Comparison of ENCODE assay signal across 8 cellular contexts in the genomic region with DNA sequence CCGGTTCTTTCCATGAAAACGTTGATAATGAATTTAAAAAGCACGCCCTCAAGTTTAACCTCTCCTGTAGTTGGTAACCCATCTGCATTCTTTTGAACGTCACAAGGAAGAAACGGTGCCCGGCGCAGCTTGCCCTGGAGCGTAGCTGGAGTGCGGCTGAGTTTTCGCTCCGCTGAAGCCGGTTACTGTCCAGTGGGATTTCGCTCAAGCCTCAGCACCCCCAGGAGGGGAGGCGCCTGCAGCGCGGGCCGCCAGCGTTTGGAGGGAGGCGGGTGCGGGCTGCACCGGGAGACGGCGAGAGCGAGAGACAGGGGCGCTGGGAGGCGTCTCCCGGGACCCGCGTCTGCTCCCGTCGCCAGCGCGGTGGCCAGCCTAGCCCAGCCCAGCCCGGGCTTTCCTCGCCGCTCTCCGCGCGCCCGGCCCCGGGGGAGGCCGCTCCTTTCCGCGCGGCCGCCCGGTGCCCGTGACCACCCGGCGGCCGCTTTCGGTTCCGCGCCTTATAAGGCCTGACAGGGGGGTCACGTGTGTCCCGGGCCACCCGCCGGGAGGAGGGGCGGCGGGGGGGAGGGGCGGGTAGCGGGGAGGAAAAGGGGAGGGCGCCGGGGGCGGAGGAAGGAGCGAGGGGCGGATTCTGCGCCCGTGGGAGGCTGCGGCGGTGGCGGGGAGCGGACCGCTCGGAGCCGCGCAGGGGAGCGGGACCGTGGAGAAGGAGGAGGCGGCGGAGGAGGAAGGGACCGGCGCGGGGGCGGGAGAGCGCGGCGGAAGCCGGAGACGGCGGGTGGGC. TPM values are rescaled to one million over a fixed set of nuclear protein-coding genes. Genes with fewer than 3 reads are reported as not detected.
A peak's percentile ranks its signal among the peaks of the same experiment; 100 is the strongest.
DNase-seq lines count a peak whose midpoint lies in the region; ATAC-seq and TF ChIP-seq lines count a peak whose summit lies in the region.

No MANE protein-coding gene starts in this region.

- H2BK5ac ChIP-seq in mesendoderm (ENCODE audit: low read length) = no peak overlapping the region

- peak overlapping the region; percentile 87 for H4K8ac ChIP-seq in mesendoderm (ENCODE audit: low read depth, low read length)

- H3K36me3 ChIP-seq in mesendoderm (ENCODE audit: control insufficient read depth, insufficient read depth, low read length) = no peaks in the 10 kb centered on the region

- H3K27me3 ChIP-seq in mesendoderm (ENCODE audit: insufficient read depth, low read length, poor library complexity) = peaks cover 3% of the 10 kb centered on the region

- peaks cover 13 to 17% of the 10 kb centered on the region in 2 donors for H3K4me1 Mint-ChIP-seq in effector memory CD8-positive, alpha-beta T cell (ENCODE audit: low read depth in 2 of 2)

- no peaks in the 10 kb centered on the region for H3K79me2 ChIP-seq in mesendoderm (ENCODE audit: control insufficient read depth, insufficient read depth, low read length)

- H3K79me1 ChIP-seq in mesendoderm (ENCODE audit: low read length) = peaks cover 2% of the 10 kb centered on the region

- DNase-seq in C1 segment of cervical spinal cord (lab: John Stamatoyannopoulos, UW) (peak; percentile 17 to 88 (median 78)), NCI-H774 (lab: John Stamatoyannopoulos, UW) (peak; percentile 54), mesendoderm (peak; percentile 73)
- peak; percentile 83 to 84 for DNase-seq in activated CD8-positive, alpha-beta memory T cell treated with anti-CD3 and anti-CD28 coated beads for 4 hours (ENCODE audit: low read depth in 2 of 2)
- peak; percentile 73 to 76 (median 76) for DNase-seq in effector memory CD8-positive, alpha-beta T cell
- DNase-seq in stimulated activated CD8-positive, alpha-beta memory T cell treated with anti-CD3 and anti-CD28 coated beads, Interleukin-12 subunit alpha, Interleukin-12 subunit beta, amount 100 ng/mL, for 4 hours (ENCODE audit: low read depth) = peak; percentile 85

- peak overlapping the region; percentile 87 for H3K4me2 ChIP-seq in mesendoderm (ENCODE audit: low read length)

- H3K18ac ChIP-seq in mesendoderm (ENCODE audit: low read length) = peak overlapping the region; percentile 98

- peak overlapping the region; percentile 60 for H3K4me3 ChIP-seq in mesendoderm (ENCODE audit: low read length)

- no peak overlapping the region for H3K23ac ChIP-seq in mesendoderm (ENCODE audit: low read length)

- peaks cover 5% of the 10 kb centered on the region for H3K4me1 ChIP-seq in mesendoderm (ENCODE audit: control insufficient read depth, low read depth, low read length)

- H3K56ac ChIP-seq in mesendoderm (ENCODE audit: low read length) = peak overlapping the region; percentile 92

- H2BK120ac ChIP-seq in mesendoderm (ENCODE audit: low read depth, low read length) = peak overlapping the region; percentile 96

- no peaks in the 10 kb centered on the region for H3K27me3 Mint-ChIP-seq in effector memory CD8-positive, alpha-beta T cell

- WGBS in mesendoderm (ENCODE audit: extremely low coverage, insufficient coverage, low lambda C conversion rate) = no CpG with 5 or more reads among the region's 91 CpGs

- H3K27ac ChIP-seq in mesendoderm (ENCODE audit: low read depth, low read length) = peak overlapping the region; percentile 56

- peak overlapping the region; percentile 87 to 92 for H3K4me3 Mint-ChIP-seq in effector memory CD8-positive, alpha-beta T cell

- no peak overlapping the region for H2BK15ac ChIP-seq in mesendoderm (replicated peaks; ENCODE audit: low read depth)

- no peaks in the 10 kb centered on the region for H3K9me3 Mint-ChIP-seq in effector memory CD8-positive, alpha-beta T cell

- H3K36me3 Mint-ChIP-seq in effector memory CD8-positive, alpha-beta T cell (ENCODE audit: insufficient read depth) = peaks cover 13% of the 10 kb centered on the region

- no peak overlapping the region for H3K4ac ChIP-seq in mesendoderm (ENCODE audit: low read depth, low read length)

- peak; percentile 98 for TF ChIP-seq POLR2A in GM19193 (IDR thresholded peaks at IDR 0.05; ENCODE audit: extremely low read depth, insufficient read depth, insufficient read length)

- H3K9ac ChIP-seq in mesendoderm (ENCODE audit: low read length) = peak overlapping the region; percentile 76

- peak overlapping the region; percentile 23 to 27 for H3K27ac Mint-ChIP-seq in effector memory CD8-positive, alpha-beta T cell

- H2AK5ac ChIP-seq in mesendoderm (ENCODE audit: low read length) = no peak overlapping the region

- ATAC-seq in HG03378 (IDR thresholded peaks at IDR 0.05; ENCODE audit: unreplicated experiment) = peak; percentile 43
- ATAC-seq in effector memory CD8-positive, alpha-beta T cell (replicated peaks) = peak; percentile 80

- no peak overlapping the region for H4K5ac ChIP-seq in mesendoderm (ENCODE audit: low read length)

RNA-seq across cellular contexts. Expression of a gene that starts 8.3 kb away (rescaled TPM):
- 2.3 TPM for polyA plus RNA-seq in mesendoderm (2013, experiment 1 of 2)
- polyA plus RNA-seq in mesendoderm (2013, experiment 2 of 2) = 2.2 TPM

Comparison
In these comparisons a context has a peak if more than half of its experiments do, and no peak if none do; other contexts are left out.
1. Peak in every context shown above with its lines: DNase-seq, ATAC-seq, H3K4me3 ChIP-seq and H3K27ac ChIP-seq.